ENCODE assay signal across 10 cellular contexts in the genomic region with DNA sequence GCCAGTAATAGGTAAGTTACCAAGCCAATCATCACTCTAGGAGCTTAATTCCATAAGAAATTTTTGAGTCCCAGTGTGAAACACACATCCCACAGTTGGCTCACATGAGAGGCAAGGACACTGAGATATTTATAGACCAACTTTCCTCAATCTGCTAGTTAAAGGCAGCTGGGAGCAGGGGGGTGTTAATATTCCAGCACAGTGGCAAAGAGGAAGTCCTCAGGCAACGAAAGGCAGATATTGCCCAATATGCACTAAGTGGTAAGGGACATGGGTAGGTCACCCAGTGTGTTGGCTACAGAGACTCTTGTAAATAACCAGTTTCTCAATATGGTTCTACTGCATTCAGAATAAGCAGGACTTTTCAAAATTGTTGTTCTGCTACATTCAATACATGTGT.
DNase-seq lines count a peak whose midpoint lies in the region; ATAC-seq and TF ChIP-seq lines count a peak whose summit lies in the region.
"Had no signal": no experiment of that assay in that cellular context is flagged by ENCODE, and none has a peak within 500 bp of the region (broad histone marks: within the 10 kb centered on the region; RNA-seq: fewer than 3 reads in every experiment).

No MANE protein-coding gene starts in this region.

- no peak for TF ChIP-seq CTCF in fibroblast of villous mesenchyme (IDR thresholded peaks at IDR 0.05; ENCODE audit: insufficient read depth, low read depth, low read length)
- TF ChIP-seq CTCF in psoas muscle (IDR thresholded peaks at IDR 0.05) = no peak

- POLR2A ChIA-PET in T-cell (lab: Charles Lee) = interaction anchor here in 1 of 2 donors (0.8 kb wide), 1 partner anchor 31 kb away, joined by 3 read pairs; no protein-coding TSS in a partner anchor

- peaks cover 13% of the 10 kb centered on the region for H3K4me1 ChIP-seq in psoas muscle

- ATAC-seq in psoas muscle (peak; percentile 77 to 93 (median 92)), T-cell (replicated peaks in 1 of 4) (no peak)

- H3K36me3 Mint-ChIP-seq in T-cell = peaks cover 56% of the 10 kb centered on the region

- H3K27ac Mint-ChIP-seq in T-cell = no peak overlapping the region

- peak; percentile 17 for DNase-seq in GM04504 (ENCODE audit: low read depth)
- peak; percentile 29 for DNase-seq in SIG-M5 (lab: John Stamatoyannopoulos, UW)
- DNase-seq in fibroblast of villous mesenchyme (ENCODE audit: low read depth) = peak; percentile 63
- no peak for DNase-seq in psoas muscle
- DNase-seq in activated gamma-delta T cell (lab: John Stamatoyannopoulos, UW) = no peak
- DNase-seq in COLO668 (lab: John Stamatoyannopoulos, UW; ENCODE audit: unreplicated experiment) = no peak
- DNase-seq in ureter (ENCODE audit: low spot score) = no peak
- no peak for DNase-seq in T-cell
- DNase-seq: stimulated activated CD4-positive, alpha-beta T cell treated with anti-CD3 and anti-CD28 coated beads, Interleukin-4, amount 100 ng/mL, for 1 hour had no signal

- peaks cover 0 to 4% (median 0%) of the 10 kb centered on the region in 3 donors for H3K4me1 Mint-ChIP-seq in T-cell

- peaks cover 0 to 82% of the 10 kb centered on the region in 2 donors for H3K36me3 ChIP-seq in psoas muscle (ENCODE audit: insufficient read depth in 1 of 2, low read depth in 1 of 2)

- no peaks in the 10 kb centered on the region for H3K27me3 Mint-ChIP-seq in T-cell
- H3K27me3 Mint-ChIP-seq: type B pancreatic cell had no signal

- intact Hi-C loops in psoas muscle (cut with DNase I) = no loop called here

- CTCF ChIA-PET in T-cell (lab: Charles Lee) = interaction anchor here (0.9 to 1.4 kb wide), 2 partner anchors 10 to 11 kb away, joined by 8 read pairs; no protein-coding TSS in a partner anchor

- H3K27ac ChIP-seq in psoas muscle = peak overlapping the region; percentile 69

- no peak overlapping the region for H3K4me3 ChIP-seq in fibroblast of villous mesenchyme (ENCODE audit: low read depth, low read length)
- H3K4me3 ChIP-seq in psoas muscle = no peak overlapping the region

- no peaks in the 10 kb centered on the region for H3K9me3 Mint-ChIP-seq in T-cell
- H3K9me3 Mint-ChIP-seq: type B pancreatic cell had no signal

- H3K27me3 ChIP-seq in psoas muscle (ENCODE audit: insufficient read depth in 3 of 3, low read length in 2 of 3) = no peaks in the 10 kb centered on the region

- no peak overlapping the region for H3K4me3 Mint-ChIP-seq in T-cell
- H3K4me3 Mint-ChIP-seq: type B pancreatic cell had no signal

- WGBS in psoas muscle, 3 donors = 20 to 24% (median 24%) methylated on average over 1 of the region's 1 CpG

- no peaks in the 10 kb centered on the region for H3K9me3 ChIP-seq in psoas muscle

Comparison
In these comparisons a context has a peak if more than half of its experiments do, and no peak if none do; other contexts are left out.
1. DNase-seq: peak in GM04504 (single experiment), SIG-M5 (single experiment) and fibroblast of villous mesenchyme (single experiment); none in psoas muscle (0 of 2), activated gamma-delta T cell (single experiment), COLO668 (single experiment), ureter (single experiment) and T-cell (0 of 34).
2. ATAC-seq: peak in psoas muscle (4 of 4); none in T-cell (0 of 4).